8 cellular contexts compared by ENCODE assay signal in genomic region chr12:25249951-25250738, GRCh38. TPM values are rescaled to one million over a fixed set of nuclear protein-coding genes. Genes with fewer than 3 reads are reported as not detected.
DNase-seq lines count a peak whose midpoint lies in the region; ATAC-seq and TF ChIP-seq lines count a peak whose summit lies in the region.

No MANE protein-coding gene starts in this region.

- H3K36me3 ChIP-seq in A673 (ENCODE audit: insufficient read depth, low read length, poor library complexity, severe bottlenecking) = no peaks in the 10 kb centered on the region
- no peaks in the 10 kb centered on the region for H3K36me3 ChIP-seq in upper lobe of left lung

- H3K4me3 ChIP-seq in A673 (ENCODE audit: low read depth, low read length, poor library complexity, severe bottlenecking) (peak overlapping the region; percentile 90), upper lobe of left lung (peak overlapping the region; percentile 61 to 95 (median 88))

- H3K27ac ChIP-seq in A673 (ENCODE audit: low read depth, low read length, poor library complexity, severe bottlenecking) (peak overlapping the region; percentile 81), upper lobe of left lung (peak overlapping the region; percentile 93 to 100 (median 97))

- TF ChIP-seq POLR2A in upper lobe of left lung (IDR thresholded peaks at IDR 0.05) = peak in 1 of 4 donors; percentile 5

- H3K27me3 ChIP-seq in A673 (replicated peaks; ENCODE audit: insufficient read depth, low read depth, low read length, poor library complexity) = no peaks in the 10 kb centered on the region
- no peaks in the 10 kb centered on the region for H3K27me3 ChIP-seq in upper lobe of left lung

- POLR2A ChIA-PET in A673 (lab: Charles Lee; ENCODE audit: low non-redundant PET) = interaction anchor here (0.7 kb wide), 2 partner anchors 44 to 304 kb away, joined by 6 to 13 read pairs; no protein-coding TSS in a partner anchor

- no peak for TF ChIP-seq EP300 in upper lobe of left lung (IDR thresholded peaks at IDR 0.05)

- H3K4me1 ChIP-seq in A673 (ENCODE audit: insufficient read depth, low read length, poor library complexity, severe bottlenecking) (peaks cover 4% of the 10 kb centered on the region), upper lobe of left lung (peaks cover 9 to 19% (median 11%) of the 10 kb centered on the region in 4 donors)

- ATAC-seq in GM18868 (IDR thresholded peaks at IDR 0.05; ENCODE audit: unreplicated experiment) (peak; percentile 39), HG03175 (IDR thresholded peaks at IDR 0.05; ENCODE audit: unreplicated experiment) (peak; percentile 35), upper lobe of left lung (ENCODE audit: low FRiP score in 2 of 2) (peak; percentile 64 to 75)

- peak; percentile 28 for DNase-seq in A673 (ENCODE audit: low spot score)
- DNase-seq in RPMI7951 (ENCODE audit: low read depth) = peak; percentile 9
- peak in 3 of 4 experiments; percentile 16 to 25 (median 22) for DNase-seq in activated naive CD4-positive, alpha-beta T cell (lab: John Stamatoyannopoulos, UW)
- peak; percentile 23 for DNase-seq in glomerular visceral epithelial cell (ENCODE audit: extremely low spot score)
- peak; percentile 14 for DNase-seq in occipital lobe (lab: John Stamatoyannopoulos, UW)
- peak; percentile 61 to 93 for DNase-seq in upper lobe of left lung

- intact Hi-C loops in A673 (cut with micrococcal nuclease; ENCODE audit: unreplicated experiment) = no loop called here

- WGBS in upper lobe of left lung, 2 donors = 0% methylated on average over 20 to 25 of the region's 56 CpGs

- CTCF ChIA-PET in A673 (lab: Charles Lee) = no interaction called here

- TF ChIP-seq CTCF in A673 (conservative IDR thresholded peaks at IDR 0.05; ENCODE audit: low read depth, low read length) = no peak
- TF ChIP-seq CTCF in upper lobe of left lung (IDR thresholded peaks at IDR 0.05) = no peak

- BruUV-seq in A673 (replicated peaks; lab: Mats Ljungman, UMichigan) = no TSS peak

- no peaks in the 10 kb centered on the region for H3K9me3 ChIP-seq in A673 (ENCODE audit: low read depth, low read length, poor library complexity, severe bottlenecking)
- no peaks in the 10 kb centered on the region for H3K9me3 ChIP-seq in upper lobe of left lung

RNA-seq across cellular contexts. Expression of gene KRAS, which starts 0.6 kb away (rescaled TPM):
- total RNA-seq in A673 (2021) (25.2 and 29.2 TPM in 2 replicates), occipital lobe (53.0 TPM), upper lobe of left lung (10 to 100 TPM; 10.4 to 32.9 (median 20.6) TPM)
- total RNA-seq in RPMI7951 (2014; rRNA removed; shearing (Covaris generic)) = 7.4 and 8.9 TPM in 2 replicates

RNA-seq across cellular contexts. Expression of gene ETFRF1, which starts 55.1 kb away (rescaled TPM):
- 12.3 and 12.9 TPM in 2 replicates for total RNA-seq in A673 (2021)
- total RNA-seq in RPMI7951 (2014; rRNA removed; shearing (Covaris generic)) = 25.8 and 33.6 TPM in 2 replicates
- 32.0 TPM for total RNA-seq in occipital lobe
- 10 to 100 TPM in 5 of 6 donors, 1 to 10 TPM in 1; 5.2 to 48.4 (median 20.5) TPM for total RNA-seq in upper lobe of left lung

RNA-seq across cellular contexts. Expression of gene DNAI7, which starts 55.2 kb away (rescaled TPM):
- 0.73 TPM in 1 of 2 replicates, not detected in the other for total RNA-seq in A673 (2021)
- total RNA-seq in RPMI7951 (2014; rRNA removed; shearing (Covaris generic)) = 0.12 TPM in 1 of 2 replicates, not detected in the other
- total RNA-seq in occipital lobe = 3.4 TPM
- 10 to 100 TPM in 1 of 6 donors, 1 to 10 TPM in 4, under 1 TPM in 1; 0.72 to 22.3 (median 4.1) TPM for total RNA-seq in upper lobe of left lung

Comparison
In these comparisons a context has a peak if more than half of its experiments do, and no peak if none do; other contexts are left out.
1. Peak in every context shown above with its lines: DNase-seq, ATAC-seq, H3K4me3 ChIP-seq and H3K27ac ChIP-seq.
2. DNase-seq: peak in every context shown above with its lines; median percentile 77 in upper lobe of left lung; 28 in A673; 23 in glomerular visceral epithelial cell; 22 in activated naive CD4-positive, alpha-beta T cell; 14 in occipital lobe; 9 in RPMI7951.